In genomic region chr12:13570005-13570694, GRCh38 we compare ENCODE assay signal across 19 cellular contexts.
DNase-seq lines count a peak whose midpoint lies in the region; ATAC-seq and TF ChIP-seq lines count a peak whose summit lies in the region.
"Had no signal": no experiment of that assay in that cellular context is flagged by ENCODE, and none has a peak within 500 bp of the region (broad histone marks: within the 10 kb centered on the region; RNA-seq: fewer than 3 reads in every experiment).

No MANE protein-coding gene starts in this region.

- peak overlapping the region; percentile 34 for H3K9ac ChIP-seq in HCT116 (ENCODE audit: low read length)
- H3K9ac ChIP-seq: KMS-11 had no signal

- intact Hi-C loops in HCT116 (cut with micrococcal nuclease): no loop called here
- intact Hi-C loops in prostate gland (cut with DNase I): no loop called here

- H3K9me3 ChIP-seq in HCT116 (ENCODE audit: control insufficient read depth in 1 of 2, insufficient read depth in 1 of 2, low read depth in 1 of 2, low read length in 2 of 2) (no peaks in the 10 kb centered on the region), prostate gland (no peaks in the 10 kb centered on the region)
- H3K9me3 ChIP-seq: SJCRH30 had no signal

- POLR2A ChIA-PET in HCT116 (lab: Charles Lee): interaction anchor here (1.1 to 1.4 kb wide), 3 partner anchors 10 to 35 kb away, joined by 3 to 5 read pairs (median 4); no protein-coding TSS in a partner anchor

- BruUV-seq in HCT116 (replicated peaks; lab: Mats Ljungman, UMichigan): no TSS peak

- RAD21 ChIA-PET in HCT116 (lab: Charles Lee; ENCODE audit: low non-redundant PET in 1 of 2, low total read pairs in 2 of 2, uncharacterized antibody in 2 of 2, unreplicated experiment in 2 of 2): no interaction called here

- H2AFZ ChIP-seq in HCT116 (ENCODE audit: low read depth, low read length, poor library complexity, severe bottlenecking): no peak overlapping the region
- H2AFZ ChIP-seq: GM23338 had no signal

- TF ChIP-seq CTCF in HCT116 (IDR thresholded peaks at IDR 0.05 in 2 of 3, conservative IDR thresholded peaks at IDR 0.05 in 1 of 3; ENCODE audit: borderline replicate concordance in 1 of 3, insufficient read depth in 1 of 3, low read depth in 2 of 3, low read length in 2 of 3) (no peak), fibroblast of mammary gland (conservative IDR thresholded peaks at IDR 0.05; ENCODE audit: control insufficient read depth, insufficient read depth, low read depth, low read length) (no peak), prostate gland (IDR thresholded peaks at IDR 0.05) (no peak)

- H3K27ac ChIP-seq in HCT116 (ENCODE audit: low read depth, low read length) (peak overlapping the region; percentile 93), prostate gland (no peak overlapping the region)
- H3K27ac ChIP-seq: HL-60, KMS-11, RWPE1, SJCRH30 had no signal

- peak overlapping the region; percentile 44 for H3K4me2 ChIP-seq in HCT116 (ENCODE audit: low read length)
- H3K4me2 ChIP-seq: GM23338, KMS-11 had no signal

- TF ChIP-seq RAD21 in HCT116 (IDR thresholded peaks at IDR 0.05; ENCODE audit: low read depth): no peak; the same call in 1 of the 2 replicates

- peaks cover 70% of the 10 kb centered on the region in 2 experiments for H3K4me1 ChIP-seq in HCT116 (ENCODE audit: control insufficient read depth in 1 of 2, insufficient read depth in 2 of 2, low read length in 2 of 2)
- no peaks in the 10 kb centered on the region for H3K4me1 ChIP-seq in prostate gland (replicated peaks)
- H3K4me1 ChIP-seq: SJCRH30 had no signal

- no peaks in the 10 kb centered on the region for H3K79me2 ChIP-seq in HCT116 (ENCODE audit: insufficient read depth, low read length)

- H4K20me1 ChIP-seq in HCT116 (ENCODE audit: insufficient read depth): no peaks in the 10 kb centered on the region

- no peak for TF ChIP-seq POLR2A in HCT116 (IDR thresholded peaks at IDR 0.05; ENCODE audit: borderline replicate concordance, extremely low read depth, insufficient read depth, insufficient read length)
- TF ChIP-seq POLR2A in prostate gland (IDR thresholded peaks at IDR 0.05): no peak

- no peaks in the 10 kb centered on the region for H3K36me3 ChIP-seq in HCT116 (ENCODE audit: control insufficient read depth in 1 of 2, insufficient read depth in 2 of 2, low read length in 2 of 2)
- no peaks in the 10 kb centered on the region for H3K36me3 ChIP-seq in prostate gland
- H3K36me3 ChIP-seq: SJCRH30 had no signal

- peak; percentile 31 for ATAC-seq in HCT116
- ATAC-seq in GM19324 (IDR thresholded peaks at IDR 0.05; ENCODE audit: low FRiP score, unreplicated experiment): no peak
- ATAC-seq: GM23338 had no signal

- H3K4me3 ChIP-seq in HCT116 (replicated peaks in 1 of 2; ENCODE audit: low read depth in 1 of 2, low read length in 2 of 2) (no peak overlapping the region; a peak in 1 of 4 replicates), fibroblast of mammary gland (ENCODE audit: control insufficient read depth, low read depth, low read length) (no peak overlapping the region), prostate gland (no peak overlapping the region)
- H3K4me3 ChIP-seq: GM23338, SJCRH30 had no signal

- H3K27me3 ChIP-seq in HCT116 (ENCODE audit: insufficient read depth, low read length) (no peaks in the 10 kb centered on the region), prostate gland (replicated peaks; ENCODE audit: insufficient read depth) (no peaks in the 10 kb centered on the region)
- H3K27me3 ChIP-seq: SJCRH30 had no signal

- DNase-seq in HCT116 (ENCODE audit: low read depth, low spot score) (peak; percentile 41), NCI-H69 (lab: John Stamatoyannopoulos, UW) (peak; percentile 52), fibroblast of mammary gland (ENCODE audit: low read depth) (peak; percentile 65), renal cortical epithelial cell (ENCODE audit: low read depth) (peak; percentile 87), prostate gland (ENCODE audit: low spot score) (no peak), AG08395 (ENCODE audit: low spot score) (no peak)
- DNase-seq: CD4-positive, CD25-positive, alpha-beta regulatory T cell; DMS79 treated with DMSO at 0.1 percent for 48 hours; GDM1; MM.1S; NCI-H1417; NCI-H2029; NCI-H526 had no signal

- no peaks in the 10 kb centered on the region for H3K9me2 ChIP-seq in HCT116 (ENCODE audit: insufficient read depth)

- CTCF ChIA-PET in HCT116 (lab: Charles Lee): no interaction called here

- 10% methylated on average over 1 of the region's 1 CpG for WGBS in prostate gland

TF ChIP-seq in HCT116, 20 proteins besides CTCF, POLR2A, EP300 and RAD21:
- TF ChIP-seq EZH2phosphoT487 (IDR thresholded peaks at IDR 0.05; ENCODE audit: borderline replicate concordance) (no peak), CEBPB (IDR thresholded peaks at IDR 0.05; ENCODE audit: low read depth) (peak; percentile 96), FOSL1 (IDR thresholded peaks at IDR 0.05; ENCODE audit: low read depth) (no peak; the same call in none of the 2 replicates), YY1 (IDR thresholded peaks at IDR 0.05; ENCODE audit: extremely low read depth, insufficient replicate concordance, low read depth, low read length) (no peak), POLR2AphosphoS5 (IDR thresholded peaks at IDR 0.05; ENCODE audit: low read depth, low read length) (peak; percentile 33; the same call in 1 of the 2 replicates), ZFX (IDR thresholded peaks at IDR 0.05) (no peak), TCF7L2 (IDR thresholded peaks at IDR 0.05; ENCODE audit: borderline replicate concordance, extremely low read depth, insufficient read depth, insufficient read length) (no peak), JUND (IDR thresholded peaks at IDR 0.05) (peak; percentile 41; the same call in 1 of the 2 replicates), SP1 (IDR thresholded peaks at IDR 0.05; ENCODE audit: low read depth) (peak; percentile 62), SRF (IDR thresholded peaks at IDR 0.05; ENCODE audit: low read depth) (no peak), ELF1 (IDR thresholded peaks at IDR 0.05; ENCODE audit: borderline replicate concordance, low read depth) (no peak)

Comparison
In these comparisons a context has a peak if more than half of its experiments do, and no peak if none do; other contexts are left out.
1. DNase-seq: peak in HCT116 (single experiment), NCI-H69 (single experiment), fibroblast of mammary gland (single experiment) and renal cortical epithelial cell (single experiment); none in prostate gland (single experiment) and AG08395 (single experiment).